8 cellular contexts compared by ENCODE assay signal in the genomic region with DNA sequence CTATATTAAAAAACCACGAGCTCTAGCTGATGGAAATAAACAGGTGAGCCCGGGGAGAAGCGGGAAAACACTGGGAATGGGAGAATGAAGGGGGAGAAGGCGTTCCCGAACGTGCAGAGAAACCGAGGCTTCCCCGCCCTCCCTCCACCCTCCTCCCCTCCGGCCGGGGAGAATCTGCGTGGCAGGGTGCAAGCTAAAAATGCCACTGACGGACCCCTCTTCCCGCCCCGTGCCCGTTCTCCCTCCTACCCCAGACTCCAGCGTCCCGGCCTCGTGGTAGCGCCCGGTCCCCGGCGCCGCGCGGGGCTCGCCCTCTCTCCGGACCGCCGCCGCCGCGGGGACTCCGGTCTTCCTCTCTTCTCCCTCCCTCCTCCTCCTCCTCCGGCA.
DNase-seq lines count a peak whose midpoint lies in the region; ATAC-seq and TF ChIP-seq lines count a peak whose summit lies in the region.

No MANE protein-coding gene starts in this region.

- H3K9me3 ChIP-seq in Panc1 (ENCODE audit: control insufficient read depth, insufficient read depth, low read depth, low read length), result no peaks in the 10 kb centered on the region
- no peaks in the 10 kb centered on the region for H3K9me3 ChIP-seq in esophagus muscularis mucosa
- no peaks in the 10 kb centered on the region for H3K9me3 ChIP-seq in osteoblast (ENCODE audit: low read depth, low read length)

- no peak for TF ChIP-seq POLR2A in esophagus muscularis mucosa (IDR thresholded peaks at IDR 0.05; ENCODE audit: low read depth)

- H3K4me2 ChIP-seq in osteoblast (ENCODE audit: insufficient read depth, low read length), result peak overlapping the region; percentile 74

- intact Hi-C loops in activated CD4-positive, alpha-beta T cell treated with anti-CD3 and anti-CD28 coated beads, Interleukin-2, amount 10 ng/mL, durations not matched to agents 24 days and 14 days (cut with micrococcal nuclease), result loop anchor here (2.0 to 10.0 kb wide), 7 partner anchors 64 to 748 kb away; partner anchors contain the start of genes LEPR and LEPROT
- intact Hi-C loops in Panc1 (cut with micrococcal nuclease; ENCODE audit: unreplicated experiment), result loop anchor here (10.0 kb wide), 1 partner anchor 358 kb away; the partner anchor contains the start of genes LEPR and LEPROT
- intact Hi-C loops in esophagus muscularis mucosa (cut with DNase I), result loop anchor here (5.0 kb wide), 3 partner anchors 64 to 99 kb away; partner anchors contain the start of genes AK4 and JAK1

- H3K36me3 Mint-ChIP-seq in activated CD4-positive, alpha-beta T cell treated with anti-CD3 and anti-CD28 coated beads, Interleukin-2, amount 10 ng/mL, durations not matched to agents 24 days and 14 days (ENCODE audit: low read depth), result no peaks in the 10 kb centered on the region

- BruUV-seq in Panc1 (replicated peaks; lab: Mats Ljungman, UMichigan), result no TSS peak

- H3K36me3 ChIP-seq in Panc1 (ENCODE audit: control insufficient read depth, insufficient read depth, low read length) (peaks cover 3% of the 10 kb centered on the region; the same call in 1 of the 2 replicates), esophagus muscularis mucosa (peaks cover 0 to 6% (median 0%) of the 10 kb centered on the region in 4 donors), osteoblast (ENCODE audit: insufficient read depth, low read length) (no peaks in the 10 kb centered on the region)

- H3K4me3 ChIP-seq in Panc1 (ENCODE audit: low read depth in 2 of 2, low read length in 2 of 2) (peak overlapping the region; percentile 49 to 54), esophagus muscularis mucosa (peak overlapping the region; percentile 83 to 95 (median 90)), osteoblast (ENCODE audit: insufficient read depth, low read length) (peak overlapping the region; percentile 79)

- peak overlapping the region; percentile 86 for H3K4me3 Mint-ChIP-seq in activated CD4-positive, alpha-beta T cell treated with anti-CD3 and anti-CD28 coated beads, Interleukin-2, amount 10 ng/mL, durations not matched to agents 24 days and 14 days

- ATAC-seq in Panc1 (no peak), GM18517 (IDR thresholded peaks at IDR 0.05; ENCODE audit: unreplicated experiment) (no peak)

- peak overlapping the region; percentile 74 for H2AFZ ChIP-seq in osteoblast (ENCODE audit: low read length)

- TF ChIP-seq CTCF in Panc1 (IDR thresholded peaks at IDR 0.05), result no peak
- no peak for TF ChIP-seq CTCF in esophagus muscularis mucosa (IDR thresholded peaks at IDR 0.05)
- TF ChIP-seq CTCF in osteoblast (IDR thresholded peaks at IDR 0.05; ENCODE audit: extremely low read depth, low read depth, low read length), result no peak

- no peak for TF ChIP-seq EP300 in esophagus muscularis mucosa (IDR thresholded peaks at IDR 0.05)

- H4K20me1 ChIP-seq in osteoblast (ENCODE audit: insufficient read depth, low read length), result peaks cover 9% of the 10 kb centered on the region

- peaks cover 31% of the 10 kb centered on the region for H3K4me1 Mint-ChIP-seq in activated CD4-positive, alpha-beta T cell treated with anti-CD3 and anti-CD28 coated beads, Interleukin-2, amount 10 ng/mL, durations not matched to agents 24 days and 14 days

- no peaks in the 10 kb centered on the region for H3K27me3 Mint-ChIP-seq in activated CD4-positive, alpha-beta T cell treated with anti-CD3 and anti-CD28 coated beads, Interleukin-2, amount 10 ng/mL, durations not matched to agents 24 days and 14 days

- H3K27me3 ChIP-seq in Panc1 (ENCODE audit: control insufficient read depth, insufficient read depth, low read length), result peaks cover 17% of the 10 kb centered on the region
- no peaks in the 10 kb centered on the region for H3K27me3 ChIP-seq in esophagus muscularis mucosa
- H3K27me3 ChIP-seq in osteoblast (ENCODE audit: insufficient read depth, low read length), result peaks cover 17% of the 10 kb centered on the region

- CTCF ChIA-PET in Panc1 (lab: Charles Lee), result no interaction called here

- H3K27ac Mint-ChIP-seq in activated CD4-positive, alpha-beta T cell treated with anti-CD3 and anti-CD28 coated beads, Interleukin-2, amount 10 ng/mL, durations not matched to agents 24 days and 14 days, result peak overlapping the region; percentile 84

- H3K4me1 ChIP-seq in Panc1 (ENCODE audit: control insufficient read depth, insufficient read depth, low read length) (no peaks in the 10 kb centered on the region; the same call in 1 of the 2 replicates), esophagus muscularis mucosa (peaks cover 31 to 58% (median 53%) of the 10 kb centered on the region in 4 donors), osteoblast (ENCODE audit: insufficient read depth, low read length) (peaks cover 7% of the 10 kb centered on the region)

- POLR2A ChIA-PET in Panc1 (lab: Charles Lee), result no interaction called here

- 0% methylated on average over 13 of the region's 34 CpGs for WGBS in esophagus muscularis mucosa

- DNase-seq in activated CD4-positive, alpha-beta T cell treated with anti-CD3 and anti-CD28 coated beads, Interleukin-2, amount 10 ng/mL, durations not matched to agents 24 days and 14 days, result no peak
- DNase-seq in activated CD4-positive, alpha-beta T cell treated with anti-CD3 and anti-CD28 coated beads, Interleukin-2, amount 50 U/mL, for 1 hour, result no peak
- no peak for DNase-seq in Panc1 (ENCODE audit: low read depth, low spot score)
- DNase-seq in esophagus muscularis mucosa (ENCODE audit: extremely low spot score), result no peak
- DNase-seq in osteoblast (ENCODE audit: insufficient read length, low spot score, missing footprints), result no peak
- DNase-seq in NCI-H524 (lab: John Stamatoyannopoulos, UW), result no peak
- DNase-seq in NCI-H748 treated with DMSO at 0.1 percent for 48 hours (lab: John Stamatoyannopoulos, UW), result no peak

- H3K79me2 ChIP-seq in osteoblast (ENCODE audit: insufficient read depth, low read length), result peaks cover 5% of the 10 kb centered on the region

- in situ Hi-C loops in Panc1 (cut with HindIII; ENCODE audit: low pct_unique_long_range_greater_than_20kb, low sequenced_read_pairs), result no loop called here

- H3K27ac ChIP-seq in Panc1 (ENCODE audit: low read length) (no peak overlapping the region), esophagus muscularis mucosa (replicated peaks in 1 of 4) (peak overlapping the region; percentile 98 to 100 (median 99)), osteoblast (ENCODE audit: low read depth, low read length) (no peak overlapping the region)

- no peaks in the 10 kb centered on the region for H3K9me3 Mint-ChIP-seq in activated CD4-positive, alpha-beta T cell treated with anti-CD3 and anti-CD28 coated beads, Interleukin-2, amount 10 ng/mL, durations not matched to agents 24 days and 14 days

Comparison
In these comparisons a context has a peak if more than half of its experiments do, and no peak if none do; other contexts are left out.
1. H3K27ac ChIP-seq: peak in esophagus muscularis mucosa (4 of 4); none in Panc1 (single experiment) and osteoblast (single experiment).
2. Peak in every context shown above with its lines, with median percentiles within 50 percentile points of each other: H3K4me3 ChIP-seq.